Comparison of ENCODE assay signal across 18 cellular contexts in genomic region chr20:39123161-39123560, GRCh38.
A peak's percentile ranks its signal among the peaks of the same experiment; 100 is the strongest.
DNase-seq lines count a peak whose midpoint lies in the region; ATAC-seq and TF ChIP-seq lines count a peak whose summit lies in the region.
"Had no signal": no experiment of that assay in that cellular context is flagged by ENCODE, and none has a peak within 500 bp of the region (broad histone marks: within the 10 kb centered on the region; RNA-seq: fewer than 3 reads in every experiment).

No MANE protein-coding gene starts in this region.

- peaks cover 34% of the 10 kb centered on the region for H3K4me1 Mint-ChIP-seq in GM23338
- H3K4me1 Mint-ChIP-seq in endodermal cell = peaks cover 18% of the 10 kb centered on the region
- H3K4me1 Mint-ChIP-seq: B cell had no signal

- peaks cover 24% of the 10 kb centered on the region for H3K4me1 ChIP-seq in GM23338 (ENCODE audit: insufficient read depth)
- peaks cover 6% of the 10 kb centered on the region for H3K4me1 ChIP-seq in endodermal cell (ENCODE audit: control insufficient read depth, insufficient read depth, low read length)
- H3K4me1 ChIP-seq in mesodermal cell (ENCODE audit: control insufficient read depth, insufficient read depth, low read length, poor library complexity, severe bottlenecking) = no peaks in the 10 kb centered on the region

- peaks cover 5% of the 10 kb centered on the region for H3K9me3 Mint-ChIP-seq in GM23338
- no peaks in the 10 kb centered on the region for H3K9me3 Mint-ChIP-seq in endodermal cell

- H2AFZ ChIP-seq in GM23338 = peak overlapping the region; percentile 18; the same call in 1 of the 2 replicates

- DNase-seq in GM23338 (ENCODE audit: low spot score) = no peak
- peak; percentile 61 for DNase-seq in endodermal cell
- peak; percentile 25 for DNase-seq in iPS-NIHi7 (ENCODE audit: extremely low spot score)
- no peak for DNase-seq in substantia nigra (lab: John Stamatoyannopoulos, UW)
- DNase-seq in iPS-NIHi11 (ENCODE audit: low spot score) = no peak
- DNase-seq in NCI-H1930 (lab: John Stamatoyannopoulos, UW) = no peak
- DNase-seq: Calu3; CD8-positive, alpha-beta T cell; DMS79 treated with DMSO at 0.1 percent for 48 hours; EL; GOT3; H9 had no signal

- TF ChIP-seq CTCF in GM23338 (conservative IDR thresholded peaks at IDR 0.05; ENCODE audit: low read depth in 2 of 2) = no peak
- no peak for TF ChIP-seq CTCF in endodermal cell (conservative IDR thresholded peaks at IDR 0.05)

- peak; percentile 49 for ATAC-seq in GM23338
- no peak for ATAC-seq in GM19467 (IDR thresholded peaks at IDR 0.05; ENCODE audit: unreplicated experiment)
- ATAC-seq: CD8-positive, alpha-beta T cell; HepG2 had no signal

- H4K20me1 ChIP-seq in GM23338 (replicated peaks; ENCODE audit: insufficient read depth) = no peaks in the 10 kb centered on the region
- H4K20me1 ChIP-seq: BLaER1 treated with 17β-estradiol and CSF1 and Interleukin-3, amounts not matched to agents 10 nM and 100 nM had no signal

- no peak overlapping the region for H3K4me3 ChIP-seq in GM23338
- H3K4me3 ChIP-seq in endodermal cell (ENCODE audit: low read length) = no peak overlapping the region
- H3K4me3 ChIP-seq in mesodermal cell (ENCODE audit: extremely low read depth, insufficient read depth, low read length, poor library complexity, severe bottlenecking) = no peak overlapping the region
- H3K4me3 ChIP-seq: BLaER1 treated with 17β-estradiol and CSF1 and Interleukin-3, amounts not matched to agents 10 nM and 100 nM had no signal

- no peak overlapping the region for H3K27ac Mint-ChIP-seq in GM23338
- H3K27ac Mint-ChIP-seq in endodermal cell = no peak overlapping the region
- H3K27ac Mint-ChIP-seq: B cell; CD8-positive, alpha-beta T cell had no signal

- WGBS in endodermal cell (ENCODE audit: insufficient coverage in 1 of 2, insufficient read length in 1 of 2), 2 experiments = 67 to 100% methylated on average over 1 to 3 of the region's 3 CpGs
- WGBS in mesodermal cell (ENCODE audit: insufficient coverage in 2 of 2), 2 experiments = 40 to 57% methylated on average over 2 to 3 of the region's 3 CpGs

- H3K27ac ChIP-seq in GM23338 (ENCODE audit: low read depth) (no peak overlapping the region), endodermal cell (ENCODE audit: low read depth, low read length) (peak overlapping the region; percentile 85), mesodermal cell (ENCODE audit: low read depth, low read length, severe bottlenecking) (peak overlapping the region; percentile 26), substantia nigra (ENCODE audit: low read depth, low read length, poor library complexity, severe bottlenecking) (no peak overlapping the region)
- H3K27ac ChIP-seq: BLaER1 treated with 17β-estradiol and CSF1 and Interleukin-3, amounts not matched to agents 10 nM and 100 nM had no signal

- no peak overlapping the region for H3K9ac ChIP-seq in endodermal cell (ENCODE audit: extremely low read depth, low read length, poor library complexity, severe bottlenecking)
- H3K9ac ChIP-seq: BLaER1 treated with 17β-estradiol and CSF1 and Interleukin-3, amounts not matched to agents 10 nM and 100 nM had no signal

- H3K36me3 Mint-ChIP-seq in GM23338 (ENCODE audit: low read depth) (no peaks in the 10 kb centered on the region), endodermal cell (ENCODE audit: low read depth) (no peaks in the 10 kb centered on the region)
- H3K36me3 Mint-ChIP-seq: CD8-positive, alpha-beta T cell; IgD-negative memory B cell had no signal

- no peak overlapping the region for H3K4me3 Mint-ChIP-seq in GM23338
- H3K4me3 Mint-ChIP-seq in endodermal cell = no peak overlapping the region
- H3K4me3 Mint-ChIP-seq: B cell; CD8-positive, alpha-beta T cell; IgD-negative memory B cell had no signal

- H3F3A ChIP-seq in GM23338 (replicated peaks; ENCODE audit: low read depth) = no peaks in the 10 kb centered on the region

- H3K79me2 ChIP-seq in GM23338 (replicated peaks; ENCODE audit: insufficient read depth) = no peaks in the 10 kb centered on the region

- peaks cover 22% of the 10 kb centered on the region for H3K27me3 Mint-ChIP-seq in GM23338 (ENCODE audit: insufficient read depth, low read depth, poor library complexity)
- peaks cover 12% of the 10 kb centered on the region for H3K27me3 Mint-ChIP-seq in endodermal cell (ENCODE audit: insufficient read depth)

- H3K27me3 ChIP-seq in GM23338 (ENCODE audit: insufficient read depth) = 0 out of 2 replicates have a peak, but pooled peaks cover 4% of the 10 kb centered on the region
- no peaks in the 10 kb centered on the region for H3K27me3 ChIP-seq in endodermal cell (ENCODE audit: control insufficient read depth, insufficient read depth, low read length, poor library complexity, severe bottlenecking)
- H3K27me3 ChIP-seq: BLaER1 treated with 17β-estradiol and CSF1 and Interleukin-3, amounts not matched to agents 10 nM and 100 nM had no signal

- peak overlapping the region; percentile 52 for H3K4me2 ChIP-seq in GM23338

- H3K36me3 ChIP-seq in GM23338 (ENCODE audit: insufficient read depth) = no peaks in the 10 kb centered on the region; the same call in 1 of the 2 replicates
- H3K36me3 ChIP-seq in endodermal cell (ENCODE audit: control insufficient read depth, insufficient read depth, low read length) = no peaks in the 10 kb centered on the region
- H3K36me3 ChIP-seq in mesodermal cell (ENCODE audit: control insufficient read depth, insufficient read depth, low read length) = no peaks in the 10 kb centered on the region
- H3K36me3 ChIP-seq: BLaER1 treated with 17β-estradiol and CSF1 and Interleukin-3, amounts not matched to agents 10 nM and 100 nM had no signal

- H3K9me3 ChIP-seq in endodermal cell (ENCODE audit: control insufficient read depth, low read length) (no peaks in the 10 kb centered on the region), mesodermal cell (ENCODE audit: control insufficient read depth, low read length) (no peaks in the 10 kb centered on the region)
- H3K9me3 ChIP-seq: BLaER1 treated with 17β-estradiol and CSF1 and Interleukin-3, amounts not matched to agents 10 nM and 100 nM had no signal

- peaks cover 4% of the 10 kb centered on the region for H3K9me2 ChIP-seq in GM23338 (ENCODE audit: insufficient read depth)

TF ChIP-seq in GM23338, 12 proteins besides CTCF, POLR2A, EP300 and RAD21 (continues in another document):
- TF ChIP-seq EZH2phosphoT487 (IDR thresholded peaks at IDR 0.05; ENCODE audit: unreplicated experiment) (no peak), JUNB (IDR thresholded peaks at IDR 0.05; ENCODE audit: unreplicated experiment) (no peak), NANOG (IDR thresholded peaks at IDR 0.05; ENCODE audit: borderline replicate concordance) (no peak), ZNF114 (CRISPR knock-in tag; IDR thresholded peaks at IDR 0.05) (no peak), CREB1 (CRISPR knock-in tag; IDR thresholded peaks at IDR 0.05; ENCODE audit: low read depth) (no peak)

Comparison
In these comparisons a context has a peak if more than half of its experiments do, and no peak if none do; other contexts are left out.
1. DNase-seq: peak in endodermal cell (single experiment) and iPS-NIHi7 (single experiment); none in GM23338 (single experiment), substantia nigra (0 of 49), iPS-NIHi11 (single experiment) and NCI-H1930 (0 of 2).
2. H3K27ac ChIP-seq: peak in endodermal cell (single experiment) and mesodermal cell (single experiment); none in GM23338 (single experiment) and substantia nigra (single experiment).